In the genomic region with DNA sequence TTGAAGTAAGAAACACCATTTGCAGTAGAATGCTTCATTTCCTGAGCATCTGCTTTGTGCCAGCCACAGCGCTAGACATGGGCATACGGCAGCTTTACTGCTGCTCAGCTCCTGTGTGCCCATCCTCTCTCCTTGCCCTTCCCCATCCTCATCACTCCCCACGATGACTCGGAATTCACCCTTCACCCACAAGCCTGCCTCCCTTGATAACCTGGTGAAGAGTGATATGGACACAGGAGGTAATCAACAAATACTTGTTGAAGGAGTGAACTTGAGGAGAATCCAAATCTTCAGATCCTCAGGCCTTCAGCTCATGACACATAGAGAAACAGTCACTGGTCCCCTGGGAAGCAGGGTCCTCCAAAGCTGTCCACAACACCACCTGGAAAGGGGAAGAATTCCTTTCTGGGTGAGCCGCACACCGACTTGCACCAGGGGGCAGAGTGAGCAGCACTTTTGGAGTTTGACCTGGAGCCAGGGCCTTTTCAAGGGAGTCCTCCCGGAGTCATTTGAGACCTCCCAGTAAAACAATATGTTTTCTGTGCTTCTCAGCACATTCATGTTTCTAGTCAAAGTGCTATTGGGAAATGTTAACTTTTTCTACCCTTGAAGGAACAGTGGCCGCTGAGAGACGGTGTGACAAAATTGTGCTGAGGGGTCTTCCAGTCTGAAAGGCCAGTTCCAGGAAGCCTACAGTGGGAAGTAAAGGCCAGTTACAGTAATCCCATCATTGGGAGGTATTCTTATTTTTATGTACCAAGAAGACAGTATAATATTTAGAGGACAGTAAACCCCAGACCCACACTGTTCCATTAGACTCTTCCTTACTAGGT, we compare ENCODE assay signal across 7 cellular contexts.
A peak's percentile ranks its signal among the peaks of the same experiment; 100 is the strongest.
DNase-seq lines count a peak whose midpoint lies in the region; ATAC-seq and TF ChIP-seq lines count a peak whose summit lies in the region.

No MANE protein-coding gene starts in this region.

- H2AFZ ChIP-seq in PC-3 (ENCODE audit: low read length) (peak overlapping the region; percentile 37; the same call in 1 of the 2 replicates), mammary epithelial cell (ENCODE audit: low read depth, low read length) (peak overlapping the region; percentile 27)

- TF ChIP-seq CTCF in PC-3 (conservative IDR thresholded peaks at IDR 0.05; ENCODE audit: low read depth, low read length) (peak; percentile 67), mammary epithelial cell (conservative IDR thresholded peaks at IDR 0.05 in 1 of 2, IDR thresholded peaks at IDR 0.05 in 1 of 2; ENCODE audit: extremely low read depth in 1 of 2, insufficient read depth in 1 of 2, low read depth in 1 of 2, low read length in 2 of 2) (peak; percentile 64), tibial artery (IDR thresholded peaks at IDR 0.05) (peak; percentile 59 to 64)

- dilution Hi-C loops in mammary epithelial cell (cut with HindIII; ENCODE audit: low sequenced_read_pairs) = no loop called here

- no peaks in the 10 kb centered on the region for H3K9me2 ChIP-seq in PC-3 (replicated peaks; ENCODE audit: low read length)

- H3K79me2 ChIP-seq in PC-3 (ENCODE audit: low read length) (no peaks in the 10 kb centered on the region), mammary epithelial cell (ENCODE audit: insufficient read depth, low read length) (no peaks in the 10 kb centered on the region)

- H3K4me3 ChIP-seq in PC-3 (ENCODE audit: low read length) = no peak overlapping the region
- no peak overlapping the region for H3K4me3 ChIP-seq in mammary epithelial cell (replicated peaks in 1 of 3; ENCODE audit: insufficient read depth in 1 of 3, low read depth in 2 of 3, low read length in 3 of 3)
- no peak overlapping the region for H3K4me3 ChIP-seq in tibial artery

- ATAC-seq in PC-3 = peak; percentile 70
- no peak for ATAC-seq in HG03025 (IDR thresholded peaks at IDR 0.05; ENCODE audit: low FRiP score, unreplicated experiment)

- 91% methylated on average over 9 of the region's 9 CpGs for WGBS in mammary epithelial cell (ENCODE audit: low coverage, missing lambda C conversion rate)

- peaks cover 5% of the 10 kb centered on the region; the same call in 1 of the 2 replicates for H3K4me1 ChIP-seq in PC-3 (ENCODE audit: insufficient read depth, low read length)
- H3K4me1 ChIP-seq in mammary epithelial cell (ENCODE audit: insufficient read depth, low read length) = peaks cover 14% of the 10 kb centered on the region
- peaks cover 0 to 23% (median 7%) of the 10 kb centered on the region in 4 donors for H3K4me1 ChIP-seq in tibial artery

- H3K27ac ChIP-seq in PC-3 (ENCODE audit: low read length) (no peak overlapping the region), mammary epithelial cell (ENCODE audit: insufficient read depth, low read depth, low read length) (no peak overlapping the region), tibial artery (peak overlapping the region; percentile 84 to 89)

- no peak overlapping the region for H3K9ac ChIP-seq in PC-3 (ENCODE audit: low read length)
- no peak overlapping the region for H3K9ac ChIP-seq in mammary epithelial cell (ENCODE audit: insufficient read depth, low read length)

- no peaks in the 10 kb centered on the region for H3F3A ChIP-seq in PC-3 (ENCODE audit: low read length, unreplicated experiment)

- BruUV-seq in PC-3 (replicated peaks; lab: Mats Ljungman, UMichigan) (no TSS peak), mammary epithelial cell (replicated peaks; lab: Mats Ljungman, UMichigan) (no TSS peak)

- POLR2A ChIA-PET in PC-3 (lab: Charles Lee; ENCODE audit: unreplicated experiment) = no interaction called here

- H3K36me3 ChIP-seq in PC-3 (ENCODE audit: low read depth, low read length) = no peaks in the 10 kb centered on the region
- no peaks in the 10 kb centered on the region for H3K36me3 ChIP-seq in mammary epithelial cell (ENCODE audit: insufficient read depth, low read length)
- no peaks in the 10 kb centered on the region for H3K36me3 ChIP-seq in tibial artery

- intact Hi-C loops in PC-3 (cut with micrococcal nuclease) = loop anchor here (1.0 to 5.0 kb wide), 6 partner anchors 61 to 380 kb away; partner anchors contain the start of gene ADAMTS6
- intact Hi-C loops in mammary epithelial cell (cut with micrococcal nuclease) = loop anchor here (2.0 to 10.0 kb wide), 3 partner anchors 91 to 382 kb away; no protein-coding TSS in a partner anchor
- intact Hi-C loops in tibial artery (cut with DNase I; ENCODE audit: low total_unique reads) = loop anchor here (10.0 kb wide), 1 partner anchor 136 kb away; no protein-coding TSS in a partner anchor

- in situ Hi-C loops in mammary epithelial cell (cut with MboI; ENCODE audit: low sequenced_read_pairs in 2 of 2) = no loop called here

- H3K27me3 ChIP-seq in PC-3 (ENCODE audit: low read length) (no peaks in the 10 kb centered on the region), mammary epithelial cell (ENCODE audit: insufficient read depth, low read length) (no peaks in the 10 kb centered on the region), tibial artery (no peaks in the 10 kb centered on the region)

- no peaks in the 10 kb centered on the region for H4K20me1 ChIP-seq in PC-3 (ENCODE audit: low read length)
- H4K20me1 ChIP-seq in mammary epithelial cell (ENCODE audit: insufficient read depth, low read length) = no peaks in the 10 kb centered on the region

- CTCF ChIA-PET in PC-3 (lab: Charles Lee) (no interaction called here), mammary epithelial cell (lab: Charles Lee; ENCODE audit: low non-redundant PET) (no interaction called here)

- DNase-seq in DMS53 treated with DMSO at 0.1 percent for 48 hours (lab: John Stamatoyannopoulos, UW; ENCODE audit: unreplicated experiment) (peak; percentile 65), HPDE6-E6E7 (ENCODE audit: extremely low spot score) (peak; percentile 72), PC-3 (peak; percentile 61), mammary epithelial cell (peak; percentile 38), kidney tubule cell (ENCODE audit: low spot score) (peak; percentile 82), tibial artery (peak; percentile 41 to 79)

- H3K4me2 ChIP-seq in PC-3 (ENCODE audit: low read length) = no peak overlapping the region
- no peak overlapping the region for H3K4me2 ChIP-seq in mammary epithelial cell (ENCODE audit: insufficient read depth, low read depth, low read length)

- H3K9me3 ChIP-seq in PC-3 (ENCODE audit: low read length) (no peaks in the 10 kb centered on the region), mammary epithelial cell (replicated peaks; ENCODE audit: insufficient read depth, low read length) (no peaks in the 10 kb centered on the region), tibial artery (no peaks in the 10 kb centered on the region)

Comparison
In these comparisons a context has a peak if more than half of its experiments do, and no peak if none do; other contexts are left out.
1. H3K27ac ChIP-seq: peak in tibial artery (2 of 2); none in PC-3 (single experiment) and mammary epithelial cell (single experiment).
2. Peak in every context shown above with its lines, with median percentiles within 50 percentile points of each other: DNase-seq and CTCF ChIP-seq.